19 cellular contexts compared by ENCODE assay signal in genomic region chr3:128770387-128770786, GRCh38. TPM values are rescaled to one million over a fixed set of nuclear protein-coding genes. Genes with fewer than 3 reads are reported as not detected.
DNase-seq lines count a peak whose midpoint lies in the region; ATAC-seq and TF ChIP-seq lines count a peak whose summit lies in the region.
"Had no signal": no experiment of that assay in that cellular context is flagged by ENCODE, and none has a peak within 500 bp of the region (broad histone marks: within the 10 kb centered on the region; RNA-seq: fewer than 3 reads in every experiment).

No MANE protein-coding gene starts in this region.

- no peaks in the 10 kb centered on the region for H3K9me3 Mint-ChIP-seq in memory B cell
- H3K9me3 Mint-ChIP-seq: CD8-positive, alpha-beta memory T cell had no signal

- in situ Hi-C loops in gastrocnemius medialis (cut with MboI; ENCODE audit: low sequenced_read_pairs in 4 of 4): no loop called here

- H3K4me3 ChIP-seq in cardiac muscle cell: no peak overlapping the region
- H3K4me3 ChIP-seq in gastrocnemius medialis: peak overlapping the region in 2 of 4 donors; percentile 3 to 32
- H3K4me3 ChIP-seq: MG63 had no signal

- peaks cover 6% of the 10 kb centered on the region for H3K4me1 ChIP-seq in cardiac muscle cell (ENCODE audit: low read depth)
- H3K4me1 ChIP-seq in gastrocnemius medialis: peaks cover 76 to 78% of the 10 kb centered on the region in 2 donors

- H3K9me3 ChIP-seq in cardiac muscle cell (ENCODE audit: low read depth) (no peaks in the 10 kb centered on the region), T-helper 17 cell (ENCODE audit: control insufficient read depth, low read length, poor library complexity, severe bottlenecking) (no peaks in the 10 kb centered on the region), gastrocnemius medialis (no peaks in the 10 kb centered on the region)
- H3K9me3 ChIP-seq: MG63 had no signal

- H3K36me3 ChIP-seq in cardiac muscle cell (no peaks in the 10 kb centered on the region), gastrocnemius medialis (no peaks in the 10 kb centered on the region)

- no peaks in the 10 kb centered on the region for H3K27me3 Mint-ChIP-seq in T-helper 17 cell
- H3K27me3 Mint-ChIP-seq in memory B cell: no peaks in the 10 kb centered on the region
- H3K27me3 Mint-ChIP-seq: B cell; CD8-positive, alpha-beta memory T cell had no signal

- intact Hi-C loops in cardiac septum (cut with DNase I) (no loop called here), gastrocnemius medialis (cut with DNase I; ENCODE audit: low total_unique reads) (no loop called here)

- H3K27ac ChIP-seq in cardiac muscle cell: peak overlapping the region; percentile 2
- H3K27ac ChIP-seq in gastrocnemius medialis: peak overlapping the region; percentile 79 to 94 (median 90)

- peak overlapping the region; percentile 71 for H3K27ac Mint-ChIP-seq in T-helper 17 cell
- H3K27ac Mint-ChIP-seq in memory B cell: peak overlapping the region; percentile 53
- H3K27ac Mint-ChIP-seq: B cell had no signal

- H3K4me1 Mint-ChIP-seq in T-helper 17 cell (peaks cover 51% of the 10 kb centered on the region), memory B cell (peaks cover 47% of the 10 kb centered on the region)

- TF ChIP-seq POLR2A in gastrocnemius medialis (IDR thresholded peaks at IDR 0.05): peak; percentile 7 to 47

- TF ChIP-seq CTCF in cardiac muscle cell (IDR thresholded peaks at IDR 0.05; ENCODE audit: low read depth, low read length): no peak
- no peak for TF ChIP-seq CTCF in gastrocnemius medialis (IDR thresholded peaks at IDR 0.05 in 4 of 5, conservative IDR thresholded peaks at IDR 0.05 in 1 of 5)
- no peak for TF ChIP-seq CTCF in GM10266 (IDR thresholded peaks at IDR 0.05; ENCODE audit: control insufficient read depth, insufficient read depth, low read depth, missing control alignments)

- H3K27me3 ChIP-seq in cardiac muscle cell (no peaks in the 10 kb centered on the region), gastrocnemius medialis (no peaks in the 10 kb centered on the region)
- H3K27me3 ChIP-seq: MG63 had no signal

- H3K36me3 Mint-ChIP-seq in T-helper 17 cell (ENCODE audit: low read depth): peaks cover 3% of the 10 kb centered on the region
- H3K36me3 Mint-ChIP-seq in memory B cell: peaks cover 14% of the 10 kb centered on the region

- DNase-seq in cardiac muscle cell (ENCODE audit: low read depth in 1 of 2, low spot score in 1 of 2): no peak
- DNase-seq in cardiac septum (ENCODE audit: low spot score): no peak
- DNase-seq in T-helper 17 cell: no peak
- no peak for DNase-seq in memory B cell (ENCODE audit: low spot score in 2 of 2)
- DNase-seq in gastrocnemius medialis: peak; percentile 46 to 53
- DNase-seq in GM10266 (ENCODE audit: extremely low spot score): no peak
- DNase-seq: CD8-positive, alpha-beta memory T cell; DND-41; GDM1; GOT3; MG63; NCI-H1092 treated with DMSO at 0.1 percent for 48 hours; NCI-H1694; NCI-H446 had no signal

- no peak overlapping the region for H3K4me3 Mint-ChIP-seq in T-helper 17 cell
- no peak overlapping the region for H3K4me3 Mint-ChIP-seq in memory B cell
- H3K4me3 Mint-ChIP-seq: B cell had no signal

- ATAC-seq in T-helper 17 cell (no peak), memory B cell (ENCODE audit: low read depth) (no peak), gastrocnemius medialis (peak; percentile 89 to 93), HG03469 (IDR thresholded peaks at IDR 0.05; ENCODE audit: unreplicated experiment) (no peak), HG03095 (IDR thresholded peaks at IDR 0.05; ENCODE audit: unreplicated experiment) (no peak)
- ATAC-seq: HepG2, Right ventricle myocardium inferior had no signal

RNA-seq across cellular contexts. Expression of gene RAB7A, which starts 44.4 kb away (rescaled TPM):
- total RNA-seq in cardiac muscle cell: 62.3 and 68.1 TPM in 2 replicates
- polyA plus RNA-seq in cardiac muscle cell: 189 TPM in 2 replicates
- 215 TPM for total RNA-seq in cardiac septum
- total RNA-seq in T-helper 17 cell: 100 to 1,000 TPM; 145 to 166 TPM
- total RNA-seq in gastrocnemius medialis: 100 to 1,000 TPM; 102 to 190 (median 149) TPM

Comparison
In these comparisons a context has a peak if more than half of its experiments do, and no peak if none do; other contexts are left out.
1. DNase-seq: peak in gastrocnemius medialis (2 of 2); none in cardiac muscle cell (0 of 2), cardiac septum (single experiment), T-helper 17 cell (0 of 3), memory B cell (0 of 2) and GM10266 (single experiment).
2. ATAC-seq: peak in gastrocnemius medialis (2 of 2); none in T-helper 17 cell (single experiment), memory B cell (single experiment), HG03469 (single experiment) and HG03095 (single experiment).